In the genomic region with DNA sequence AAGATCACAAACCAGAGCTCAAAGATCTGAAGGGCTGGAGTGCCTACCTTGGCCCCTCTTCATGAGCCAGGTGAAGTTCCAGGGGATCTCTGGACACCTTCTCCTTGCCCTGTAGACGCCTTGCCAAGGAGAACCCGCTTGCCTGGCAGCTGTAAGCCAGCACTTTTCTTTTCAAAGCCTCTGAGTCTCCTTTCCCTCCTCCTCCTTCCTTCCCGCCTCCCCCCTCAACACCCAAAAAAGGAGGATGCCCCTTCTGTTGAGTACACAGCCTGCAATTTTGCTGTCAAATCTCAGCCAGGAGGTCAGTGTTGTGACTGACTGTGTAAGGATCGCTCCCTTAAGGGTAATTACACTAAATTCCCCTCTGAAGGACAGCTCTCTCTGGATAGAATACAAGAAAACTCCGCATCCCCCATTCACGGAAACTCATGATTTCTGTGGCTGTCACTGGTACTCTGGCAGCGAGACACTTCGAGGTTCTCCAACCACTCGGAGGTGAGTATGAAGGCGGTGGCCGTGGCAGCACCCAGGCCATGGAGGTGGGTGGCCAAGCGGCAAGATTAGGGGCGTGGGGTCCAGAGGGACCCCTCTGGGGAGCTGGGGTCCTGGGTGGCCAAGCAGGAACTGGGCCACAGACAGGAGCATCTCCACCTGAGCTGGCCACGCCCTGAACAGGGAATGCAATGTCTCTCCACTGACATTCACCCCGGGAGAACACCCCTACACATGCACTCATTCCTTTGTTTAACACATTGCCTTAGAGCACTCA, we compare ENCODE assay signal across 27 cellular contexts.
"Had no signal": no experiment of that assay in that cellular context is flagged by ENCODE, and none has a peak within 500 bp of the region (broad histone marks: within the 10 kb centered on the region; RNA-seq: fewer than 3 reads in every experiment).

No MANE protein-coding gene starts in this region.

- H3K4me3 Mint-ChIP-seq: activated CD4-positive, alpha-beta memory T cell treated with anti-CD3 and anti-CD28 coated beads for 36 hours; effector memory CD8-positive, alpha-beta T cell; naive thymus-derived CD4-positive, alpha-beta T cell; stimulated activated naive CD8-positive, alpha-beta T cell treated with anti-CD3 and anti-CD28 coated beads, Interleukin-15, Interleukin-2, amounts not matched to agents 100 ng/mL and 50 ng/mL, for 24 hours; T-helper 17 cell had no signal

- H3K4me3 ChIP-seq: gastrocnemius medialis, upper lobe of left lung had no signal

- H3K36me3 Mint-ChIP-seq: activated CD4-positive, alpha-beta memory T cell treated with anti-CD3 and anti-CD28 coated beads for 36 hours; naive thymus-derived CD4-positive, alpha-beta T cell had no signal

- H3K27ac ChIP-seq: gastrocnemius medialis, upper lobe of left lung, WERI-Rb-1 had no signal

- ATAC-seq: activated CD4-positive, CD25-positive, alpha-beta regulatory T cell treated with anti-CD3 and anti-CD28 coated beads, Interleukin-2, amount 50 U/mL, for 24 hours; effector memory CD8-positive, alpha-beta T cell; gastrocnemius medialis; left colon; naive thymus-derived CD4-positive, alpha-beta T cell; right cardiac atrium; T-helper 17 cell had no signal

- DNase-seq: activated CD4-positive, alpha-beta memory T cell treated with anti-CD3 and anti-CD28 coated beads for 36 hours; activated CD4-positive, alpha-beta T cell treated with anti-CD3 and anti-CD28 coated beads for 48 hours; activated CD8-positive, alpha-beta memory T cell treated with anti-CD3 and anti-CD28 coated beads, Interleukin-2, amount 50 U/mL, for 4 hours; activated gamma-delta T cell; activated naive CD4-positive, alpha-beta T cell treated with anti-CD3 and anti-CD28 coated beads, Interleukin-2, amount 50 U/mL, for 16 hours; activated T-cell treated with anti-CD3 and anti-CD28 coated beads, Interleukin-2, amount 50 U/mL, for 1 hour; amniotic stem cell; caudate nucleus; cortex of kidney; effector memory CD8-positive, alpha-beta T cell; erythroblast; gastrocnemius medialis; glutamatergic neuron; islet precursor cell; left colon; mammary epithelial cell; midbrain; naive thymus-derived CD4-positive, alpha-beta T cell; right cardiac atrium; stimulated activated CD4-positive, alpha-beta T cell treated with anti-CD3 and anti-CD28 coated beads, Interleukin-4, amount 100 ng/mL, for 1 hour; substantia nigra; T-helper 17 cell; T1000; WERI-Rb-1 had no signal

- H3K4me1 Mint-ChIP-seq: naive thymus-derived CD4-positive, alpha-beta T cell had no signal

- H3K27ac Mint-ChIP-seq: activated CD4-positive, alpha-beta memory T cell treated with anti-CD3 and anti-CD28 coated beads for 36 hours; effector memory CD8-positive, alpha-beta T cell; naive thymus-derived CD4-positive, alpha-beta T cell; stimulated activated naive CD8-positive, alpha-beta T cell treated with anti-CD3 and anti-CD28 coated beads, Interleukin-15, Interleukin-2, amounts not matched to agents 100 ng/mL and 50 ng/mL, for 24 hours; T-helper 17 cell had no signal

- H3K4me1 ChIP-seq: gastrocnemius medialis had no signal

- H3K36me3 ChIP-seq: gastrocnemius medialis, upper lobe of left lung, WERI-Rb-1 had no signal

- H3K9me3 Mint-ChIP-seq: activated CD4-positive, alpha-beta memory T cell treated with anti-CD3 and anti-CD28 coated beads for 36 hours; effector memory CD8-positive, alpha-beta T cell; naive thymus-derived CD4-positive, alpha-beta T cell; stimulated activated naive CD8-positive, alpha-beta T cell treated with anti-CD3 and anti-CD28 coated beads, Interleukin-15, Interleukin-2, amounts not matched to agents 100 ng/mL and 50 ng/mL, for 24 hours had no signal

- H3K9me3 ChIP-seq: gastrocnemius medialis, upper lobe of left lung had no signal
